9 cellular contexts compared by ENCODE assay signal in the genomic region with DNA sequence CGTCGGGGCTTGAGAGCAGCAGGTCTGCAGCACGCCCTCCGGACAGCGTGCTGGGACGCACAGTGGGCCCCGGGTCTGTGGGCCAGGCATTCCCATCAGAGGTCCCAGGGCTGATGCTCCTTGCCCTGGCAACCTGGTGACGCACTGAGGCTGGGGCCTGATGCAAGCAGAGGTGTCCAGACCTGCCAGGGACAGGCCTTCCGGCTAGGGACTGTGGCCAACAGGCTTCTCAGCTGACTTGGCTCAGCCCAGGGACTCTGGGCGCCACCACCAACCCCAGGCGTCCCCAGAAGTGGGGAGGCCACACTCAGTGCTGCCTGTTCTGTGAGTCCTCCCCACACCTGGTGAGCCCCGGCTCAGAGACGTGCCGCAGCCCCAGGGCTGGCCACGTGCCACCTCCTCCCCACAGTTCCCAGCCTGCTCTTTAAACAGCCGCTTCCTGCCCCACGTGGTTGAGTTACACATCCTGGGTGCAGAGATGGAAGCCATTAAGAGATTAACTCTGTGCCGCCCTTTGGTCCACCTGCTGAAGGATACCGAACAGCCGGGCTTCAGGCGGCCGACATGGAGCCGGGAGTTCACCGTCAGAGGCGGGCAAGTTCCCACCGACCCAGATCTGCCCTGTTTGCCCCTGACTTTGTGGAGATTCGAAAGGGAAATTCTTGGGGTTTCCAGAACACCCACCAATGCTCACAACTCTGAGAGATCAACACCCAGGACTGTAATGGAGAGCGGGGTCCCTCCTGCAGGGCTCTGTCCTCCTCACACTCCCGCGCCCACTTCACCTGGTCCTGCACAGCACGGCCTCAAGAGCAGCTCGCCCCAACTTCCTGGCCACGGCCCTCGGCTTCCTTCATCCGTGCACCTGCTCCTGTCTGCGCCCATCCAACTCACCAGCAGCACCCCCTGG. TPM values are rescaled to one million over a fixed set of nuclear protein-coding genes. Genes with fewer than 3 reads are reported as not detected.
DNase-seq lines count a peak whose midpoint lies in the region; ATAC-seq, FAIRE-seq and TF ChIP-seq lines count a peak whose summit lies in the region.
"Had no signal": no experiment of that assay in that cellular context is flagged by ENCODE, and none has a peak within 500 bp of the region (broad histone marks: within the 10 kb centered on the region; RNA-seq: fewer than 3 reads in every experiment).

No MANE protein-coding gene starts in this region.

- no peaks in the 10 kb centered on the region for H3K36me3 ChIP-seq in CD4-positive, CD25-positive, alpha-beta regulatory T cell (ENCODE audit: control insufficient read depth, insufficient read depth, low read length)
- peaks cover 34% of the 10 kb centered on the region for H3K36me3 ChIP-seq in bronchial epithelial cell (ENCODE audit: control insufficient read depth, insufficient read depth, low read length)

- DNase-seq in CD4-positive, CD25-positive, alpha-beta regulatory T cell: peak in 2 of 3 donors; percentile 53 to 68
- DNase-seq in SW480 (ENCODE audit: low spot score): peak; percentile 91
- DNase-seq in bronchial epithelial cell (ENCODE audit: low read depth): peak; percentile 85
- peak; percentile 15 for DNase-seq in natural killer cell
- no peak for DNase-seq in DMS53 (lab: John Stamatoyannopoulos, UW)
- no peak for DNase-seq in hippocampal formation (lab: John Stamatoyannopoulos, UW)
- no peak for DNase-seq in iPS-NIHi7 (ENCODE audit: extremely low spot score)

- no peak overlapping the region for H3K27ac ChIP-seq in CD4-positive, CD25-positive, alpha-beta regulatory T cell (ENCODE audit: insufficient read depth, low read length, poor library complexity, severe bottlenecking)

- H3K36me3 Mint-ChIP-seq in CD4-positive, CD25-positive, alpha-beta regulatory T cell: peaks cover 3% of the 10 kb centered on the region
- no peaks in the 10 kb centered on the region for H3K36me3 Mint-ChIP-seq in natural killer cell

- intact Hi-C loops in natural killer cell (cut with micrococcal nuclease): loop anchor here (10.0 kb wide), 1 partner anchor 517 kb away; no protein-coding TSS in a partner anchor

- ATAC-seq in CD4-positive, CD25-positive, alpha-beta regulatory T cell (ENCODE audit: low read depth in 2 of 2): peak; percentile 71 to 79
- ATAC-seq in natural killer cell: peak in 2 of 3 donors; percentile 52 to 72
- ATAC-seq in HG03460 (IDR thresholded peaks at IDR 0.05; ENCODE audit: unreplicated experiment): no peak

- H3K27me3 Mint-ChIP-seq in CD4-positive, CD25-positive, alpha-beta regulatory T cell: no peaks in the 10 kb centered on the region
- peaks cover 0 to 8% of the 10 kb centered on the region in 2 donors for H3K27me3 Mint-ChIP-seq in natural killer cell (ENCODE audit: low read depth in 2 of 2)

- H3K4me1 Mint-ChIP-seq in CD4-positive, CD25-positive, alpha-beta regulatory T cell: peaks cover 0 to 34% (median 9%) of the 10 kb centered on the region in 4 donors
- peaks cover 15% of the 10 kb centered on the region in 2 donors for H3K4me1 Mint-ChIP-seq in natural killer cell

- no peaks in the 10 kb centered on the region for H3K9me3 ChIP-seq in CD4-positive, CD25-positive, alpha-beta regulatory T cell (ENCODE audit: control insufficient read depth in 2 of 2, low read length in 2 of 2)

- H3K27me3 ChIP-seq in CD4-positive, CD25-positive, alpha-beta regulatory T cell (ENCODE audit: control insufficient read depth, insufficient read depth, low read length): no peaks in the 10 kb centered on the region
- no peaks in the 10 kb centered on the region for H3K27me3 ChIP-seq in bronchial epithelial cell (ENCODE audit: control insufficient read depth, insufficient read depth, low read length)

- peak; percentile 13 for FAIRE-seq in bronchial epithelial cell (lab: Jason Lieb, UNC)
- FAIRE-seq: G401.6 had no signal

- H3K27ac Mint-ChIP-seq in CD4-positive, CD25-positive, alpha-beta regulatory T cell: peak overlapping the region; percentile 43 to 95 (median 85)
- H3K27ac Mint-ChIP-seq in natural killer cell: peak overlapping the region in 1 of 2 donors; percentile 66

- peaks cover 0 to 1% (median 0%) of the 10 kb centered on the region in 7 donors for H3K9me3 Mint-ChIP-seq in CD4-positive, CD25-positive, alpha-beta regulatory T cell
- no peaks in the 10 kb centered on the region for H3K9me3 Mint-ChIP-seq in natural killer cell

- peak overlapping the region in 2 of 4 donors; percentile 41 to 74 for H3K4me3 Mint-ChIP-seq in CD4-positive, CD25-positive, alpha-beta regulatory T cell
- H3K4me3 Mint-ChIP-seq in natural killer cell: no peak overlapping the region

- TF ChIP-seq CTCF in bronchial epithelial cell (IDR thresholded peaks at IDR 0.05; ENCODE audit: insufficient read depth, low read length, severe bottlenecking) (no peak), natural killer cell (IDR thresholded peaks at IDR 0.05) (no peak)

- H3K4me3 ChIP-seq in CD4-positive, CD25-positive, alpha-beta regulatory T cell (ENCODE audit: low read depth, low read length): no peak overlapping the region
- no peak overlapping the region for H3K4me3 ChIP-seq in bronchial epithelial cell (ENCODE audit: low read depth, low read length)

- H3K4me1 ChIP-seq in CD4-positive, CD25-positive, alpha-beta regulatory T cell (ENCODE audit: control insufficient read depth, insufficient read depth, low read length, poor library complexity, severe bottlenecking): peaks cover 12% of the 10 kb centered on the region

RNA-seq across cellular contexts. Expression of gene ZBP1, which starts 37.6 kb away (rescaled TPM):
- 67.0 TPM for total RNA-seq in CD4-positive, CD25-positive, alpha-beta regulatory T cell
- polyA plus RNA-seq in CD4-positive, CD25-positive, alpha-beta regulatory T cell: 10 to 100 TPM; 12.4 to 33.1 (median 20.3) TPM
- total RNA-seq in bronchial epithelial cell (not detected in 2 replicates), natural killer cell (10 to 100 TPM; 95.4 to 99.7 (median 97.8) TPM)

RNA-seq across cellular contexts. Expression of gene PMEPA1, which starts 52.0 kb away (rescaled TPM):
- total RNA-seq in CD4-positive, CD25-positive, alpha-beta regulatory T cell: 4.0 TPM
- 1 to 10 TPM in 1 of 4 donors, under 1 TPM in 3; 0.36 to 1.1 (median 0.62) TPM for polyA plus RNA-seq in CD4-positive, CD25-positive, alpha-beta regulatory T cell
- 7.6 and 51.1 TPM in 2 replicates for total RNA-seq in bronchial epithelial cell
- 1 to 10 TPM; 1.2 to 5.9 (median 2.4) TPM for total RNA-seq in natural killer cell

Comparison
In these comparisons a context has a peak if more than half of its experiments do, and no peak if none do; other contexts are left out.
1. DNase-seq: peak in CD4-positive, CD25-positive, alpha-beta regulatory T cell (2 of 3), SW480 (single experiment), bronchial epithelial cell (single experiment) and natural killer cell (single experiment); none in DMS53 (single experiment), hippocampal formation (0 of 2) and iPS-NIHi7 (single experiment).
2. RNA of gene ZBP1, which starts 37.6 kb away (total RNA-seq): 95.4 to 99.7 TPM in natural killer cell and 67.0 TPM in CD4-positive, CD25-positive, alpha-beta regulatory T cell (single experiment); not detected in bronchial epithelial cell; every median in the first group is over 10 times any median in the second.